In genomic region chr10:49281461-49281860, GRCh38 we compare ENCODE assay signal across 14 cellular contexts. TPM values are rescaled to one million over a fixed set of nuclear protein-coding genes. Genes with fewer than 3 reads are reported as not detected.
DNase-seq lines count a peak whose midpoint lies in the region; ATAC-seq and TF ChIP-seq lines count a peak whose summit lies in the region.
"Had no signal": no experiment of that assay in that cellular context is flagged by ENCODE, and none has a peak within 500 bp of the region (broad histone marks: within the 10 kb centered on the region; RNA-seq: fewer than 3 reads in every experiment).

No MANE protein-coding gene starts in this region.

- no TSS peak for BruUV-seq in HCT116 (replicated peaks; lab: Mats Ljungman, UMichigan)

- H3K4me1 ChIP-seq in HCT116 (ENCODE audit: control insufficient read depth in 1 of 2, insufficient read depth in 2 of 2, low read length in 2 of 2), result no peaks in the 10 kb centered on the region
- H3K4me1 ChIP-seq: body of pancreas, esophagus squamous epithelium had no signal

- peak; percentile 77 for ATAC-seq in HCT116
- ATAC-seq in HG02870 (IDR thresholded peaks at IDR 0.05; ENCODE audit: unreplicated experiment), result no peak
- ATAC-seq: body of pancreas had no signal

- CTCF ChIA-PET in HCT116 (lab: Charles Lee), result no interaction called here

- no peak for DNase-seq in GM06990 (ENCODE audit: extremely low read depth, insufficient read length)
- no peak for DNase-seq in HCT116 (ENCODE audit: low read depth, low spot score)
- no peak for DNase-seq in brain microvascular endothelial cell
- DNase-seq in osteocyte (ENCODE audit: extremely low spot score, unreplicated experiment), result peak; percentile 84
- DNase-seq in NOMO-1 (lab: John Stamatoyannopoulos, UW; ENCODE audit: unreplicated experiment in 2 of 2), result no peak
- DNase-seq in foreskin melanocyte, result no peak
- DNase-seq: body of pancreas, DMS153, esophagus squamous epithelium, NCI-H2029, OCI-M1, T-helper 9 cell had no signal

- in situ Hi-C loops in brain microvascular endothelial cell (cut with HindIII; ENCODE audit: low pct_ligation_motif_present, low sequenced_read_pairs), result no loop called here

- POLR2A ChIA-PET in HCT116 (lab: Charles Lee), result no interaction called here

- no peaks in the 10 kb centered on the region for H3K9me3 Mint-ChIP-seq in osteocyte (ENCODE audit: unreplicated experiment)
- H3K9me3 Mint-ChIP-seq: stimulated activated naive CD8-positive, alpha-beta T cell treated with anti-CD3 and anti-CD28 coated beads, Interleukin-15, Interleukin-2, amounts not matched to agents 100 ng/mL and 50 ng/mL, for 24 hours had no signal

- no peaks in the 10 kb centered on the region for H3K9me2 ChIP-seq in HCT116 (ENCODE audit: insufficient read depth)

- H3K27ac Mint-ChIP-seq in osteocyte (ENCODE audit: unreplicated experiment), result no peak overlapping the region
- H3K27ac Mint-ChIP-seq: stimulated activated naive CD8-positive, alpha-beta T cell treated with anti-CD3 and anti-CD28 coated beads, Interleukin-15, Interleukin-2, amounts not matched to agents 100 ng/mL and 50 ng/mL, for 24 hours had no signal

- H3K4me3 ChIP-seq in GM06990 (replicated peaks; ENCODE audit: low read depth, low read length) (no peak overlapping the region), HCT116 (replicated peaks in 1 of 2; ENCODE audit: low read depth in 1 of 2, low read length in 2 of 2) (no peak overlapping the region), brain microvascular endothelial cell (ENCODE audit: low read depth, low read length) (no peak overlapping the region)
- H3K4me3 ChIP-seq: body of pancreas, esophagus squamous epithelium had no signal

- no peaks in the 10 kb centered on the region for H4K20me1 ChIP-seq in HCT116 (ENCODE audit: insufficient read depth)

- no peaks in the 10 kb centered on the region for H3K36me3 Mint-ChIP-seq in osteocyte (ENCODE audit: unreplicated experiment)

- peak; percentile 51 for TF ChIP-seq CTCF in GM06990 (IDR thresholded peaks at IDR 0.05; ENCODE audit: insufficient read depth, low read length, poor library complexity, severe bottlenecking)
- peak in 2 of 3 experiments; percentile 72 to 73; a peak in 4 of 6 replicates for TF ChIP-seq CTCF in HCT116 (IDR thresholded peaks at IDR 0.05 in 2 of 3, conservative IDR thresholded peaks at IDR 0.05 in 1 of 3; ENCODE audit: borderline replicate concordance in 1 of 3, insufficient read depth in 1 of 3, low read depth in 2 of 3, low read length in 2 of 3)
- TF ChIP-seq CTCF in brain microvascular endothelial cell (IDR thresholded peaks at IDR 0.05; ENCODE audit: low read depth, low read length, missing control alignments), result peak; percentile 52
- TF ChIP-seq CTCF in osteocyte (IDR thresholded peaks at IDR 0.05), result no peak

- no peak overlapping the region for H3K4me3 Mint-ChIP-seq in osteocyte (ENCODE audit: unreplicated experiment)
- H3K4me3 Mint-ChIP-seq: stimulated activated naive CD8-positive, alpha-beta T cell treated with anti-CD3 and anti-CD28 coated beads, Interleukin-15, Interleukin-2, amounts not matched to agents 100 ng/mL and 50 ng/mL, for 24 hours had no signal

- no peak for TF ChIP-seq RAD21 in HCT116 (IDR thresholded peaks at IDR 0.05; ENCODE audit: low read depth)

- intact Hi-C loops in HCT116 (cut with micrococcal nuclease), result no loop called here

- RAD21 ChIA-PET in HCT116 (lab: Charles Lee; ENCODE audit: low non-redundant PET in 1 of 2, low total read pairs in 2 of 2, uncharacterized antibody in 2 of 2, unreplicated experiment in 2 of 2), result no interaction called here

- H3K27ac ChIP-seq in HCT116 (ENCODE audit: low read depth, low read length) (no peak overlapping the region), brain microvascular endothelial cell (no peak overlapping the region)
- H3K27ac ChIP-seq: body of pancreas, esophagus squamous epithelium had no signal

- no peaks in the 10 kb centered on the region for H3K79me2 ChIP-seq in HCT116 (ENCODE audit: insufficient read depth, low read length)

- H3K9me3 ChIP-seq in HCT116 (ENCODE audit: control insufficient read depth in 1 of 2, insufficient read depth in 1 of 2, low read depth in 1 of 2, low read length in 2 of 2), result no peaks in the 10 kb centered on the region
- H3K9me3 ChIP-seq: body of pancreas, esophagus squamous epithelium had no signal

- peaks cover 6% of the 10 kb centered on the region for H3K27me3 Mint-ChIP-seq in osteocyte (ENCODE audit: unreplicated experiment)

- no peaks in the 10 kb centered on the region for H3K4me1 Mint-ChIP-seq in osteocyte (ENCODE audit: unreplicated experiment)

- H3K27me3 ChIP-seq in GM06990 (replicated peaks; ENCODE audit: control insufficient read depth, insufficient read depth, low read length), result no peaks in the 10 kb centered on the region; the same call in 1 of the 2 replicates
- peaks cover 25% of the 10 kb centered on the region; the same call in 1 of the 2 replicates for H3K27me3 ChIP-seq in HCT116 (ENCODE audit: insufficient read depth, low read length)
- H3K27me3 ChIP-seq in brain microvascular endothelial cell (replicated peaks), result no peaks in the 10 kb centered on the region
- H3K27me3 ChIP-seq: body of pancreas had no signal

- H3K36me3 ChIP-seq in GM06990 (ENCODE audit: control insufficient read depth, insufficient read depth, low read length), result no peaks in the 10 kb centered on the region
- no peaks in the 10 kb centered on the region for H3K36me3 ChIP-seq in HCT116 (ENCODE audit: control insufficient read depth in 1 of 2, insufficient read depth in 2 of 2, low read length in 2 of 2)
- H3K36me3 ChIP-seq in brain microvascular endothelial cell (replicated peaks), result no peaks in the 10 kb centered on the region
- H3K36me3 ChIP-seq: esophagus squamous epithelium had no signal

- TF ChIP-seq POLR2A in HCT116 (IDR thresholded peaks at IDR 0.05; ENCODE audit: borderline replicate concordance, extremely low read depth, insufficient read depth, insufficient read length), result no peak

- H3K9ac ChIP-seq in HCT116 (ENCODE audit: low read length), result no peak overlapping the region

- no peak overlapping the region for H3K4me2 ChIP-seq in HCT116 (ENCODE audit: low read length)

- no peak overlapping the region for H2AFZ ChIP-seq in HCT116 (ENCODE audit: low read depth, low read length, poor library complexity, severe bottlenecking)

TF ChIP-seq in HCT116, 20 proteins besides CTCF, POLR2A, EP300 and RAD21 (continues in another document):
- no peak for TF ChIP-seq JUND (IDR thresholded peaks at IDR 0.05)
- no peak for TF ChIP-seq CBX3 (IDR thresholded peaks at IDR 0.05; ENCODE audit: low read depth)
- no peak for TF ChIP-seq SRF (IDR thresholded peaks at IDR 0.05; ENCODE audit: low read depth)
- TF ChIP-seq POLR2AphosphoS5 (IDR thresholded peaks at IDR 0.05; ENCODE audit: low read depth, low read length), result no peak
- TF ChIP-seq ZBTB33 (IDR thresholded peaks at IDR 0.05; ENCODE audit: extremely low read depth, insufficient replicate concordance, low read length), result no peak
- TF ChIP-seq EZH2phosphoT487 (IDR thresholded peaks at IDR 0.05; ENCODE audit: borderline replicate concordance), result no peak
- no peak for TF ChIP-seq EZH2 (IDR thresholded peaks at IDR 0.05)
- no peak for TF ChIP-seq CEBPB (IDR thresholded peaks at IDR 0.05; ENCODE audit: low read depth)
- TF ChIP-seq ATF3 (IDR thresholded peaks at IDR 0.05), result no peak
- TF ChIP-seq ELF1 (IDR thresholded peaks at IDR 0.05; ENCODE audit: borderline replicate concordance, low read depth), result no peak
- TF ChIP-seq REST (IDR thresholded peaks at IDR 0.05; ENCODE audit: low read depth), result no peak
- TF ChIP-seq ZNF274 (IDR thresholded peaks at IDR 0.05; ENCODE audit: low read depth, low read length), result no peak

RNA-seq across cellular contexts. Expression of gene C10orf71, which starts 17.5 kb away (rescaled TPM):
- total RNA-seq in HCT116 (2021; ENCODE audit: unreplicated experiment), result not detected
- polyA plus RNA-seq in HCT116 (2012), result not detected in 2 replicates
- total RNA-seq in osteocyte, result not detected in 2 replicates
